ENCODE assay signal across 25 cellular contexts in the genomic region with DNA sequence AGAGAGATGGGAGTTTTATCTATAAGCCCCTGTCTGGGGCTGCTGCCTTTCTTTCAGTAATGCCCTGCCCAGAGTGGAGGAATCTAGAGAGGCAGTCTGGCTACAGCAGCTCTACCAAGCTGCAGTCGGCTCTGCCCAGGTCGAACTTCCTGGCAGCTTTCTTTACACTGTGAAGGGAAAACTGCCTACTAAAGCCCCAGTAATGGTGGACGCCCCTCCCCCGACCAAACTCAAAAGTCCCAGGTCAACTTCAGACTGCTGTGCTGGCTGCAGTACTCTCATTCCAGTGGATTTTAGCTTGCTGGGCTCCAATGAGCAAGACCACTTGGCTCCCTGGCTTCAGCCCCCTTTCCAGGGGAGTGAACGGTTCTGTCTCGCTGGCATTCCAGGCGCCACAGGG.
"Had no signal": no experiment of that assay in that cellular context is flagged by ENCODE, and none has a peak within 500 bp of the region (broad histone marks: within the 10 kb centered on the region; RNA-seq: fewer than 3 reads in every experiment).

No MANE protein-coding gene starts in this region.

- H3K4me3 Mint-ChIP-seq: immature natural killer cell; naive thymus-derived CD4-positive, alpha-beta T cell; natural killer cell treated with Interleukin-12 subunit alpha and Interleukin-12 subunit beta and Interleukin-15 and Interleukin-18, amount 100 ng/mL, for 72 hours; neural crest cell; stimulated activated naive B cell treated with anti-CD40 and anti-IgM and Interleukin-4, amounts not matched to agents 10 μg/mL and 1 μg/mL and 100 μg/mL, for 72 hours had no signal

- DNase-seq: hippocampal formation; immature natural killer cell; left ventricle myocardium inferior; midbrain; mucosa of descending colon; naive thymus-derived CD4-positive, alpha-beta T cell; ovary; right lobe of liver; stimulated activated CD4-positive, alpha-beta T cell treated with anti-CD3 and anti-CD28 coated beads, Interleukin-12 subunit alpha, Interleukin-12 subunit beta, amount 100 ng/mL, for 4 hours; stimulated activated CD4-positive, alpha-beta T cell treated with anti-CD3 and anti-CD28 coated beads, Interleukin-15, amount 100 ng/mL, for 24 hours; stimulated activated CD4-positive, alpha-beta T cell treated with anti-CD3 and anti-CD28 coated beads, Interleukin-2, amount 100 ng/mL, for 24 hours; stimulated activated CD4-positive, alpha-beta T cell treated with anti-CD3 and anti-CD28 coated beads, Interleukin-4, amount 100 ng/mL, for 1 hour; stimulated activated naive B cell treated with anti-CD40 and anti-IgM and Interleukin-4, amounts not matched to agents 10 μg/mL and 1 μg/mL and 100 μg/mL, for 72 hours; stimulated activated naive CD8-positive, alpha-beta T cell treated with anti-CD3 and anti-CD28 coated beads, Interleukin-15, Interleukin-2, amounts not matched to agents 100 U/mL and 50 U/mL, for 24 hours; stomach; testis; transverse colon; upper lobe of right lung had no signal

- H3K36me3 Mint-ChIP-seq: immature natural killer cell; naive thymus-derived CD4-positive, alpha-beta T cell; natural killer cell treated with Interleukin-12 subunit alpha and Interleukin-12 subunit beta and Interleukin-15 and Interleukin-18, amount 100 ng/mL, for 72 hours; stimulated activated naive B cell treated with anti-CD40 and anti-IgM and Interleukin-4, amounts not matched to agents 10 μg/mL and 1 μg/mL and 100 μg/mL, for 72 hours had no signal

- H3K27ac ChIP-seq: left ventricle myocardium inferior, ovary, right atrium auricular region, right lobe of liver, skin epidermis, stomach, testis, thyroid gland, transverse colon, upper lobe of right lung had no signal

- H3K27ac Mint-ChIP-seq: immature natural killer cell; naive thymus-derived CD4-positive, alpha-beta T cell; natural killer cell treated with Interleukin-12 subunit alpha and Interleukin-12 subunit beta and Interleukin-15 and Interleukin-18, amount 100 ng/mL, for 72 hours; progenitor cell of endocrine pancreas; stimulated activated naive B cell treated with anti-CD40 and anti-IgM and Interleukin-4, amounts not matched to agents 10 μg/mL and 1 μg/mL and 100 μg/mL, for 72 hours had no signal

- H3K4me1 ChIP-seq: left ventricle myocardium inferior, right atrium auricular region, stomach, testis, thyroid gland, transverse colon, upper lobe of right lung had no signal

- H3K36me3 ChIP-seq: left ventricle myocardium inferior, ovary, right atrium auricular region, right lobe of liver, stomach, thyroid gland, transverse colon, upper lobe of right lung had no signal

- H3K4me3 ChIP-seq: left ventricle myocardium inferior, lung, mucosa of descending colon, ovary, right atrium auricular region, right lobe of liver, skin epidermis, stomach, testis, thyroid gland, transverse colon, upper lobe of right lung had no signal

- H3K27me3 ChIP-seq: ovary, right atrium auricular region, right lobe of liver, stomach, testis, thyroid gland, transverse colon, upper lobe of right lung had no signal

- H3K27me3 Mint-ChIP-seq: progenitor cell of endocrine pancreas; stimulated activated naive B cell treated with anti-CD40 and anti-IgM and Interleukin-4, amounts not matched to agents 10 μg/mL and 1 μg/mL and 100 μg/mL, for 72 hours had no signal

- H3K9me3 ChIP-seq: ovary, right lobe of liver, testis, thyroid gland, transverse colon, upper lobe of right lung had no signal

- H3K4me1 Mint-ChIP-seq: immature natural killer cell; naive thymus-derived CD4-positive, alpha-beta T cell; stimulated activated naive B cell treated with anti-CD40 and anti-IgM and Interleukin-4, amounts not matched to agents 10 μg/mL and 1 μg/mL and 100 μg/mL, for 72 hours had no signal

- ATAC-seq: mucosa of descending colon; naive thymus-derived CD4-positive, alpha-beta T cell; natural killer cell treated with Interleukin-12 subunit alpha and Interleukin-12 subunit beta and Interleukin-15 and Interleukin-18, amount 100 ng/mL, for 72 hours; right lobe of liver; stimulated activated naive B cell treated with anti-CD40 and anti-IgM and Interleukin-4, amounts not matched to agents 10 μg/mL and 1 μg/mL and 100 μg/mL, for 72 hours; stimulated activated naive CD8-positive, alpha-beta T cell treated with anti-CD3 and anti-CD28 coated beads, Interleukin-15, Interleukin-2, amounts not matched to agents 100 U/mL and 50 U/mL, for 24 hours; upper lobe of right lung had no signal
